25 cellular contexts compared by ENCODE assay signal in the genomic region with DNA sequence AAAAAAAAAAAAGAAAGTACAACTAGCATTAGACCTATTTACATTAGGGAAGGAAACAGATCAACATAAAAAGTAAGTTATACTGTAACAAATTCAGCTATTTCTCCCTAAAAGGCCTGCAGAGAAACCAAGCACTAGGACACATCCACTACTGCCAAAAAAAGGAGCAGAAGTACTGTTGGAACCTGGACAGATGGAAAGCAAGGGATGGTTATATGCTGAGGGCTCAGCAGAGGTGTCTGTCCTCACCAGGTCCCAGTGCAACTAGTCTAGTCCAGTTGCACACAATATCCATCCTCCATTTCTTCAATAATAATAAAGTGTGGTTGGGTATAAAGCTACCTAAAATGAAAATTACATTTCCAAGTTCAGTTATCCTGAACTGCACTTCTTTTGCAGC.
DNase-seq lines count a peak whose midpoint lies in the region; ATAC-seq, FAIRE-seq and TF ChIP-seq lines count a peak whose summit lies in the region.
"Had no signal": no experiment of that assay in that cellular context is flagged by ENCODE, and none has a peak within 500 bp of the region (broad histone marks: within the 10 kb centered on the region; RNA-seq: fewer than 3 reads in every experiment).

No MANE protein-coding gene starts in this region.

- H2BK5ac ChIP-seq in mesendoderm (ENCODE audit: low read length), result peak overlapping the region; percentile 68

- no TSS peak for BruUV-seq in HepG2 (replicated peaks; lab: Mats Ljungman, UMichigan)

- H3K79me2 ChIP-seq in HepG2 (ENCODE audit: insufficient read depth, low read length), result no peaks in the 10 kb centered on the region
- H3K79me2 ChIP-seq in mesendoderm (ENCODE audit: control insufficient read depth, insufficient read depth, low read length), result no peaks in the 10 kb centered on the region

- H3K27ac ChIP-seq in HepG2 (ENCODE audit: extremely low read length, insufficient read depth, low read length) (no peak overlapping the region), right lobe of liver (no peak overlapping the region), mesendoderm (ENCODE audit: low read depth, low read length) (no peak overlapping the region), thoracic aorta (peak overlapping the region; percentile 14 to 33)

- no peak overlapping the region for H3K23ac ChIP-seq in mesendoderm (ENCODE audit: low read length)

- DNase-seq in HepG2 (ENCODE audit: low spot score), result no peak
- DNase-seq in right lobe of liver, result no peak
- peak; percentile 13 for DNase-seq in cerebellar cortex (ENCODE audit: low spot score)
- DNase-seq in mesendoderm, result no peak
- no peak for DNase-seq in thoracic aorta (ENCODE audit: low spot score)
- no peak for DNase-seq in NCI-H1694 treated with DMSO at 0.1 percent for 48 hours (lab: John Stamatoyannopoulos, UW)
- DNase-seq in activated CD4-positive, alpha-beta T cell treated with anti-CD3 and anti-CD28 coated beads, Interleukin-2, amount 50 U/mL, for 48 hours, result no peak
- DNase-seq: ACHN; BE2C; CD4-positive, CD25-positive, alpha-beta regulatory T cell; CD8-positive, alpha-beta memory T cell; COR-L47; DMS 273 treated with DMSO at 0.1 percent for 48 hours; DMS53; DND-41; EL; HFFc6 had no signal

- H3K79me1 ChIP-seq in mesendoderm (ENCODE audit: low read length), result no peaks in the 10 kb centered on the region

- no peak overlapping the region for H4K5ac ChIP-seq in mesendoderm (ENCODE audit: low read length)

- H3K4me3 ChIP-seq in HepG2 (replicated peaks in 1 of 3; ENCODE audit: insufficient read depth in 1 of 3, low read depth in 2 of 3, low read length in 3 of 3) (no peak overlapping the region), right lobe of liver (no peak overlapping the region), mesendoderm (ENCODE audit: low read length) (no peak overlapping the region), thoracic aorta (no peak overlapping the region)
- H3K4me3 ChIP-seq: GM23338 had no signal

- H3K36me3 ChIP-seq in HepG2 (replicated peaks in 1 of 2; ENCODE audit: control insufficient read depth in 1 of 2, insufficient read depth in 2 of 2, low read length in 2 of 2), result peaks cover 0 to 4% of the 10 kb centered on the region in 2 experiments; a peak in 1 of 5 replicates
- H3K36me3 ChIP-seq in right lobe of liver, result peaks cover 0 to 7% (median 2%) of the 10 kb centered on the region in 4 donors
- H3K36me3 ChIP-seq in mesendoderm (ENCODE audit: control insufficient read depth, insufficient read depth, low read length), result no peaks in the 10 kb centered on the region
- H3K36me3 ChIP-seq in thoracic aorta, result no peaks in the 10 kb centered on the region
- H3K36me3 ChIP-seq: BE2C had no signal

- H3K56ac ChIP-seq in mesendoderm (ENCODE audit: low read length), result no peak overlapping the region

- H3K27me3 ChIP-seq in HepG2 (ENCODE audit: control insufficient read depth in 1 of 2, insufficient read depth in 2 of 2, low read length in 2 of 2) (no peaks in the 10 kb centered on the region), right lobe of liver (no peaks in the 10 kb centered on the region), mesendoderm (ENCODE audit: insufficient read depth, low read length, poor library complexity) (no peaks in the 10 kb centered on the region), thoracic aorta (replicated peaks; ENCODE audit: insufficient read depth) (no peaks in the 10 kb centered on the region)
- H3K27me3 ChIP-seq: BE2C had no signal

- TF ChIP-seq RAD21 in HepG2 (CRISPR knock-in tag; IDR thresholded peaks at IDR 0.05), result no peak

- POLR2A ChIA-PET in HepG2 (lab: Yijun Ruan, JAX), result no interaction called here

- no peak overlapping the region for H4K8ac ChIP-seq in mesendoderm (ENCODE audit: low read depth, low read length)

- 0 out of 3 replicates have a peak, but pooled peaks have one; percentile 21 for ATAC-seq in HepG2
- no peak for ATAC-seq in right lobe of liver
- no peak for ATAC-seq in thoracic aorta (ENCODE audit: insufficient number of reproducible peaks, low FRiP score, low read depth)
- no peak for ATAC-seq in HG02852 (IDR thresholded peaks at IDR 0.05; ENCODE audit: unreplicated experiment)
- ATAC-seq: GM23338, HCT116 had no signal

- intact Hi-C loops in HepG2 (cut with micrococcal nuclease; ENCODE audit: unreplicated experiment) (no loop called here), right lobe of liver (cut with DNase I) (no loop called here)

- H3K4me1 ChIP-seq in HepG2 (ENCODE audit: insufficient read depth, low read length), result no peaks in the 10 kb centered on the region
- no peaks in the 10 kb centered on the region for H3K4me1 ChIP-seq in right lobe of liver
- H3K4me1 ChIP-seq in mesendoderm (ENCODE audit: control insufficient read depth, low read depth, low read length), result no peaks in the 10 kb centered on the region
- peaks cover 0 to 23% of the 10 kb centered on the region in 2 donors for H3K4me1 ChIP-seq in thoracic aorta (ENCODE audit: control insufficient read depth in 1 of 2, low read depth in 2 of 2)

- TF ChIP-seq EP300 in HepG2 (IDR thresholded peaks at IDR 0.05; ENCODE audit: low read depth in 2 of 2, low read length in 2 of 2) (no peak), HepG2 (CRISPR knock-in tag; IDR thresholded peaks at IDR 0.05; ENCODE audit: borderline replicate concordance) (no peak)

- no peaks in the 10 kb centered on the region for H3K9me3 ChIP-seq in HepG2 (ENCODE audit: low read length)
- H3K9me3 ChIP-seq in right lobe of liver, result no peaks in the 10 kb centered on the region
- no peaks in the 10 kb centered on the region for H3K9me3 ChIP-seq in thoracic aorta
- H3K9me3 ChIP-seq: BE2C had no signal

- in situ Hi-C loops in HepG2 (cut with HindIII; ENCODE audit: extremely low pct_ligation_motif_present, low pct_unique_long_range_greater_than_20kb), result no loop called here

- H3K9ac ChIP-seq in HepG2 (ENCODE audit: insufficient read depth, low read depth, low read length) (no peak overlapping the region), mesendoderm (ENCODE audit: low read length) (no peak overlapping the region)

- FAIRE-seq in HepG2 (lab: Jason Lieb, UNC), result no peak
- FAIRE-seq: A204.1, G401.6, GM12892, GM18507, H54 had no signal

- H2AFZ ChIP-seq in HepG2 (ENCODE audit: low read length), result no peak overlapping the region
- H2AFZ ChIP-seq: GM23338 had no signal

- TF ChIP-seq POLR2A in HepG2 (IDR thresholded peaks at IDR 0.05; ENCODE audit: insufficient read depth in 1 of 2, low read depth in 2 of 2, low read length in 2 of 2) (no peak), right lobe of liver (IDR thresholded peaks at IDR 0.05) (no peak)

- peak overlapping the region; percentile 45 for H3K4ac ChIP-seq in mesendoderm (ENCODE audit: low read depth, low read length)

- H2BK120ac ChIP-seq in mesendoderm (ENCODE audit: low read depth, low read length), result no peak overlapping the region

- no peak overlapping the region for H2AK5ac ChIP-seq in mesendoderm (ENCODE audit: low read length)

- CTCF ChIA-PET in HepG2 (lab: Yijun Ruan, JAX; ENCODE audit: low intra/inter-chr PET ratio, low total read pairs), result no interaction called here

- no peak for TF ChIP-seq CTCF in HepG2 (CRISPR knock-in tag; IDR thresholded peaks at IDR 0.05)
- no peak for TF ChIP-seq CTCF in right lobe of liver (IDR thresholded peaks at IDR 0.05)
- TF ChIP-seq CTCF in thoracic aorta (IDR thresholded peaks at IDR 0.05), result no peak

- H3K4me2 ChIP-seq in HepG2 (ENCODE audit: low read depth, low read length), result no peak overlapping the region
- no peak overlapping the region for H3K4me2 ChIP-seq in mesendoderm (ENCODE audit: low read length)
- H3K4me2 ChIP-seq: GM23338 had no signal

- H3K18ac ChIP-seq in mesendoderm (ENCODE audit: low read length), result no peak overlapping the region

- H2BK15ac ChIP-seq in mesendoderm (replicated peaks; ENCODE audit: low read depth), result no peak overlapping the region

- H4K20me1 ChIP-seq in HepG2 (ENCODE audit: insufficient read depth, low read length), result no peaks in the 10 kb centered on the region

TF ChIP-seq in HepG2, 621 proteins besides CTCF, POLR2A, EP300 and RAD21 (continues in another document):
- TF ChIP-seq SRSF4 (IDR thresholded peaks at IDR 0.05; ENCODE audit: low read depth, low read length, poor library complexity, severe bottlenecking), result no peak
- TF ChIP-seq ZFP1 (CRISPR knock-in tag; IDR thresholded peaks at IDR 0.05), result no peak
- TF ChIP-seq SIN3A (IDR thresholded peaks at IDR 0.05; ENCODE audit: borderline replicate concordance, low read depth, low read length), result no peak
- TF ChIP-seq CEBPG (CRISPR knock-in tag; IDR thresholded peaks at IDR 0.05), result no peak
- TF ChIP-seq PAX8 (CRISPR knock-in tag; IDR thresholded peaks at IDR 0.05; ENCODE audit: borderline replicate concordance), result no peak
- TF ChIP-seq HMGXB3 (CRISPR knock-in tag; IDR thresholded peaks at IDR 0.05; ENCODE audit: borderline replicate concordance), result no peak
- no peak for TF ChIP-seq KLF13 (CRISPR knock-in tag; IDR thresholded peaks at IDR 0.05)
- no peak for TF ChIP-seq ZBTB20 (CRISPR knock-in tag; IDR thresholded peaks at IDR 0.05; ENCODE audit: borderline replicate concordance, low read depth)
- TF ChIP-seq GATA4 (IDR thresholded peaks at IDR 0.05; ENCODE audit: borderline replicate concordance, low read depth), result no peak

Comparison
In these comparisons a context has a peak if more than half of its experiments do, and no peak if none do; other contexts are left out.
1. H3K27ac ChIP-seq: peak in thoracic aorta (2 of 2); none in HepG2 (single experiment), right lobe of liver (0 of 3) and mesendoderm (single experiment).